ENCODE assay signal across 1 cellular context in the genomic region with DNA sequence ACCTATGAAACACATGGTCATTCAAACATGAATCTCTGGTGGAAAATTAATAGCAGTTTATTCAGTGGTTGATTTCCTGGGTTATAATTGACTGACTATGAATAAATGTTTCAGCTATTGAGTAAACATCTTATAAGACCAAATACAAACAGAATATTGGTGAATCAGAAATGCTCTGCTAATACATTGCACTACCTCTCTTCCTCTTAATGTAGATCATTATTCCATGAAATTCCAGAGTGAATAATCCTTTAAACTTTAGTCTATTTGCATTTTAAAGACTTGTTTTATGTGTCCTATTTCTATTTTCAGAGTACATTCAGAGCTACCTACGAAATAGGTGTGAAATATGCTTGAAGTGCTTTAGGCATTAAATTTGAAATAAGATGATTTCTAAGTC.
TF ChIP-seq lines count a peak whose summit lies in the region.

No MANE protein-coding gene starts in this region.

TF ChIP-seq in GM23338, 12 proteins besides CTCF, POLR2A, EP300 and RAD21 (continued from another document):
- TF ChIP-seq, protein P1, sequence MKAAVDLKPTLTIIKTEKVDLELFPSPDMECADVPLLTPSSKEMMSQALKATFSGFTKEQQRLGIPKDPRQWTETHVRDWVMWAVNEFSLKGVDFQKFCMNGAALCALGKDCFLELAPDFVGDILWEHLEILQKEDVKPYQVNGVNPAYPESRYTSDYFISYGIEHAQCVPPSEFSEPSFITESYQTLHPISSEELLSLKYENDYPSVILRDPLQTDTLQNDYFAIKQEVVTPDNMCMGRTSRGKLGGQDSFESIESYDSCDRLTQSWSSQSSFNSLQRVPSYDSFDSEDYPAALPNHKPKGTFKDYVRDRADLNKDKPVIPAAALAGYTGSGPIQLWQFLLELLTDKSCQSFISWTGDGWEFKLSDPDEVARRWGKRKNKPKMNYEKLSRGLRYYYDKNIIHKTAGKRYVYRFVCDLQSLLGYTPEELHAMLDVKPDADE (IDR thresholded peaks at IDR 0.05) = no peak
- TF ChIP-seq ZNF114 (CRISPR knock-in tag; IDR thresholded peaks at IDR 0.05) (no peak), NANOG (IDR thresholded peaks at IDR 0.05; ENCODE audit: borderline replicate concordance) (no peak), ZNF331 (CRISPR knock-in tag; IDR thresholded peaks at IDR 0.05; ENCODE audit: low read depth) (no peak), EZH2phosphoT487 (IDR thresholded peaks at IDR 0.05; ENCODE audit: unreplicated experiment) (no peak), JUNB (IDR thresholded peaks at IDR 0.05; ENCODE audit: unreplicated experiment) (no peak), STAT1 (IDR thresholded peaks at IDR 0.05; ENCODE audit: unreplicated experiment) (no peak)
- TF ChIP-seq, protein P2, sequence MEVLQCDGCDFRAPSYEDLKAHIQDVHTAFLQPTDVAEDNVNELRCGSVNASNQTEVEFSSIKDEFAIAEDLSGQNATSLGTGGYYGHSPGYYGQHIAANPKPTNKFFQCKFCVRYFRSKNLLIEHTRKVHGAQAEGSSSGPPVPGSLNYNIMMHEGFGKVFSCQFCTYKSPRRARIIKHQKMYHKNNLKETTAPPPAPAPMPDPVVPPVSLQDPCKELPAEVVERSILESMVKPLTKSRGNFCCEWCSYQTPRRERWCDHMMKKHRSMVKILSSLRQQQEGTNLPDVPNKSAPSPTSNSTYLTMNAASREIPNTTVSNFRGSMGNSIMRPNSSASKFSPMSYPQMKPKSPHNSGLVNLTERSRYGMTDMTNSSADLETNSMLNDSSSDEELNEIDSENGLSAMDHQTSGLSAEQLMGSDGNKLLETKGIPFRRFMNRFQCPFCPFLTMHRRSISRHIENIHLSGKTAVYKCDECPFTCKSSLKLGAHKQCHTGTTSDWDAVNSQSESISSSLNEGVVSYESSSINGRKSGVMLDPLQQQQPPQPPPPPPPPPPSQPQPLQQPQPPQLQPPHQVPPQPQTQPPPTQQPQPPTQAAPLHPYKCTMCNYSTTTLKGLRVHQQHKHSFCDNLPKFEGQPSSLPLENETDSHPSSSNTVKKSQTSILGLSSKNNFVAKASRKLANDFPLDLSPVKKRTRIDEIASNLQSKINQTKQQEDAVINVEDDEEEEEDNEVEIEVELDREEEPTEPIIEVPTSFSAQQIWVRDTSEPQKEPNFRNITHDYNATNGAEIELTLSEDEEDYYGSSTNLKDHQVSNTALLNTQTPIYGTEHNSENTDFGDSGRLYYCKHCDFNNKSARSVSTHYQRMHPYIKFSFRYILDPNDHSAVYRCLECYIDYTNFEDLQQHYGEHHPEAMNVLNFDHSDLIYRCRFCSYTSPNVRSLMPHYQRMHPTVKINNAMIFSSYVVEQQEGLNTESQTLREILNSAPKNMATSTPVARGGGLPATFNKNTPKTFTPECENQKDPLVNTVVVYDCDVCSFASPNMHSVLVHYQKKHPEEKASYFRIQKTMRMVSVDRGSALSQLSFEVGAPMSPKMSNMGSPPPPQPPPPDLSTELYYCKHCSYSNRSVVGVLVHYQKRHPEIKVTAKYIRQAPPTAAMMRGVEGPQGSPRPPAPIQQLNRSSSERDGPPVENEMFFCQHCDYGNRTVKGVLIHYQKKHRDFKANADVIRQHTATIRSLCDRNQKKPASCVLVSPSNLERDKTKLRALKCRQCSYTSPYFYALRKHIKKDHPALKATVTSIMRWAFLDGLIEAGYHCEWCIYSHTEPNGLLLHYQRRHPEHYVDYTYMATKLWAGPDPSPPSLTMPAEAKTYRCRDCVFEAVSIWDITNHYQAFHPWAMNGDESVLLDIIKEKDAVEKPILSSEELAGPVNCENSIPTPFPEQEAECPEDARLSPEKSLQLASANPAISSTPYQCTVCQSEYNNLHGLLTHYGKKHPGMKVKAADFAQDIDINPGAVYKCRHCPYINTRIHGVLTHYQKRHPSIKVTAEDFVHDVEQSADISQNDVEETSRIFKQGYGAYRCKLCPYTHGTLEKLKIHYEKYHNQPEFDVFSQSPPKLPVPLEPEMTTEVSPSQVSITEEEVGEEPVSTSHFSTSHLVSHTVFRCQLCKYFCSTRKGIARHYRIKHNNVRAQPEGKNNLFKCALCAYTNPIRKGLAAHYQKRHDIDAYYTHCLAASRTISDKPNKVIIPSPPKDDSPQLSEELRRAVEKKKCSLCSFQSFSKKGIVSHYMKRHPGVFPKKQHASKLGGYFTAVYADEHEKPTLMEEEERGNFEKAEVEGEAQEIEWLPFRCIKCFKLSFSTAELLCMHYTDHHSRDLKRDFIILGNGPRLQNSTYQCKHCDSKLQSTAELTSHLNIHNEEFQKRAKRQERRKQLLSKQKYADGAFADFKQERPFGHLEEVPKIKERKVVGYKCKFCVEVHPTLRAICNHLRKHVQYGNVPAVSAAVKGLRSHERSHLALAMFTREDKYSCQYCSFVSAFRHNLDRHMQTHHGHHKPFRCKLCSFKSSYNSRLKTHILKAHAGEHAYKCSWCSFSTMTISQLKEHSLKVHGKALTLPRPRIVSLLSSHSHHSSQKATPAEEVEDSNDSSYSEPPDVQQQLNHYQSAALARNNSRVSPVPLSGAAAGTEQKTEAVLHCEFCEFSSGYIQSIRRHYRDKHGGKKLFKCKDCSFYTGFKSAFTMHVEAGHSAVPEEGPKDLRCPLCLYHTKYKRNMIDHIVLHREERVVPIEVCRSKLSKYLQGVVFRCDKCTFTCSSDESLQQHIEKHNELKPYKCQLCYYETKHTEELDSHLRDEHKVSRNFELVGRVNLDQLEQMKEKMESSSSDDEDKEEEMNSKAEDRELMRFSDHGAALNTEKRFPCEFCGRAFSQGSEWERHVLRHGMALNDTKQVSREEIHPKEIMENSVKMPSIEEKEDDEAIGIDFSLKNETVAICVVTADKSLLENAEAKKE (CRISPR knock-in tag; IDR thresholded peaks at IDR 0.05) = no peak
